Comparison of ENCODE assay signal across 20 cellular contexts in genomic region chr3:108757404-108757982, GRCh38. TPM values are rescaled to one million over a fixed set of nuclear protein-coding genes. Genes with fewer than 3 reads are reported as not detected.
DNase-seq lines count a peak whose midpoint lies in the region; TF ChIP-seq lines count a peak whose summit lies in the region.
"Had no signal": no experiment of that assay in that cellular context is flagged by ENCODE, and none has a peak within 500 bp of the region (broad histone marks: within the 10 kb centered on the region; RNA-seq: fewer than 3 reads in every experiment).

TSS of gene RETNLB (minus strand) at chr3:108757410. CDS start at chr3:108757185, 225 bp downstream.

- H3K4me3 ChIP-seq in Peyer's patch: peak within 1 kb of the TSS in 1 of 4 donors; percentile 17
- H3K4me3 ChIP-seq in stomach: no peak within 1 kb of the TSS
- H3K4me3 ChIP-seq: left ventricle myocardium inferior, testis had no signal

- peak within 1 kb of the TSS in 1 of 4 donors; percentile 19 for H3K27ac ChIP-seq in Peyer's patch
- H3K27ac ChIP-seq in stomach: no peak within 1 kb of the TSS
- H3K27ac ChIP-seq: left ventricle myocardium inferior, testis had no signal

- WGBS in stomach, 5 donors: 22 to 34% (median 23%) methylated on average over 3 of the region's 3 CpGs

- no peak for TF ChIP-seq CTCF in Peyer's patch (IDR thresholded peaks at IDR 0.05)
- no peak for TF ChIP-seq CTCF in stomach (IDR thresholded peaks at IDR 0.05)

- intact Hi-C loops in stomach (cut with DNase I; ENCODE audit: low total_unique reads): no loop called here

- no peaks in the 10 kb centered on the region for H3K4me1 ChIP-seq in Peyer's patch
- peaks cover 0 to 7% (median 0%) of the 10 kb centered on the region in 4 donors for H3K4me1 ChIP-seq in stomach
- H3K4me1 ChIP-seq: left ventricle myocardium inferior, testis had no signal

- H3K27me3 ChIP-seq in Peyer's patch: no peaks in the 10 kb centered on the region
- no peaks in the 10 kb centered on the region for H3K27me3 ChIP-seq in stomach
- H3K27me3 ChIP-seq: testis had no signal

- TF ChIP-seq EP300 in stomach (IDR thresholded peaks at IDR 0.05): no peak

- DNase-seq in NCI-H2081 (lab: John Stamatoyannopoulos, UW) (peak; percentile 26 to 63), NCI-H2081 treated with DMSO at 0.1 percent for 48 hours (lab: John Stamatoyannopoulos, UW) (no peak), NCI-H2107 (lab: John Stamatoyannopoulos, UW) (peak; percentile 90), Peyer's patch (peak in 2 of 3 donors; percentile 55 to 72), stomach (peak; percentile 73), globus pallidus (ENCODE audit: low spot score) (no peak), retina (no peak)
- DNase-seq in central memory CD4-positive, alpha-beta T cell: no peak
- DNase-seq: activated gamma-delta T cell treated with Interleukin-2 at 50 U/mL for 16 hours, HCEC 1CT, left ventricle myocardium inferior, naive B cell, NCI-H226, testis had no signal

- TF ChIP-seq POLR2A in Peyer's patch (IDR thresholded peaks at IDR 0.05) (no peak), stomach (IDR thresholded peaks at IDR 0.05) (no peak)

- H3K9me3 ChIP-seq in Peyer's patch (no peaks in the 10 kb centered on the region), stomach (no peaks in the 10 kb centered on the region)
- H3K9me3 ChIP-seq: left ventricle myocardium inferior, testis had no signal

- H3K36me3 ChIP-seq in Peyer's patch (no peaks in the 10 kb centered on the region), stomach (no peaks in the 10 kb centered on the region)
- H3K36me3 ChIP-seq: left ventricle myocardium inferior had no signal

RNA-seq across cellular contexts. Expression of gene RETNLB, which starts in this region (rescaled TPM):
- total RNA-seq in Peyer's patch (10 to 100 TPM; 10.2 to 42.1 (median 16.5) TPM), stomach (100 to 1,000 TPM in 1 of 5 donors, not detected in 4; 103 TPM)
- not detected for polyA plus RNA-seq in stomach
- total RNA-seq: A172; activated CD8-positive, alpha-beta memory T cell treated with anti-CD3 and anti-CD28 coated beads for 36 hours; fibroblast of lung; left ventricle myocardium inferior; pulmonary artery endothelial cell; testis; WTC11 had no signal
- polyA plus RNA-seq: CD14-positive monocyte, fibroblast of lung had no signal

Comparison
In these comparisons a context has a peak if more than half of its experiments do, and no peak if none do; other contexts are left out.
1. DNase-seq: peak in NCI-H2081 (2 of 2), NCI-H2107 (single experiment), Peyer's patch (2 of 3) and stomach (single experiment); none in NCI-H2081 treated with DMSO at 0.1 percent for 48 hours (single experiment), globus pallidus (single experiment), central memory CD4-positive, alpha-beta T cell (single experiment) and retina (single experiment).